In the genomic region with DNA sequence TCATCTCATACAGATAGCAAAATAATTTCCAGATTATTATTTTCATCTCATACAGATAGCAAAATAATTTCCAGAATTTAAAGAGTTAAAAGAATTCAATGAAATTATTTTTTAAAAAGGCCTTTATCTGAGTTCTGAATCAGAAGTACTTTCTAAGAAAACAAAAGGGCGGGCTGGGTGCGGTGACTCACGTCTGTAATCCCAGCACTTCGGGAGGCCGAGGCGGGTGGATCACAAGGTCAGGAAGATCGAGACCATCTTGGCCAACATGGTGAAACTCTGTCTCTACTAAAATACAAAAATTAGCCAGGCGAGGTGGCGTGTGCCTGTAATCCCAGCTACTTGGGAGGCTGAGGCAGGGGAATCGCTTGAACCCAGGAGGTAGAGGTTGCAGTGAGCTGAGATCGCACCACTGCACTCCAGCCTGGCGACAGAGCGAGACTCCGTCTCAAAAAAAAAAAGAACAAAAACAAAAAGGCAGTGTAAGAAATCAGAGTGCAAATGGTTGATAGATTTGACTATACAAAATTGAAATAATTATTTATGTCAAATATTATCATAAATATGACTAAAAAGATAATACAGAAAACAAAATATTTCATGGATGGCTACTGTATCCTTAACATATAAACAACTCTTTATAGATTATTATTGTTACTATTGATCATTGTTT, we compare ENCODE assay signal across 2 cellular contexts. TPM values are rescaled to one million over a fixed set of nuclear protein-coding genes. Genes with fewer than 3 reads are reported as not detected.
"Had no signal": no experiment of that assay in that cellular context is flagged by ENCODE, and none has a peak within 500 bp of the region (broad histone marks: within the 10 kb centered on the region; RNA-seq: fewer than 3 reads in every experiment).

No MANE protein-coding gene starts in this region.

RNA-seq across cellular contexts. Expression of a gene that starts 50.9 kb away (rescaled TPM):
- total RNA-seq: activated naive CD4-positive, alpha-beta T cell treated with anti-CD3 and anti-CD28 coated beads for 36 hours; activated T-helper 17 cell treated with anti-CD3 and anti-CD28 coated beads, Interleukin-2, amount 50 U/mL, for 72 hours had no signal
